ENCODE assay signal across 8 cellular contexts in genomic region chr14:34875031-34875922, GRCh38. TPM values are rescaled to one million over a fixed set of nuclear protein-coding genes. Genes with fewer than 3 reads are reported as not detected.
DNase-seq lines count a peak whose midpoint lies in the region; ATAC-seq, FAIRE-seq and TF ChIP-seq lines count a peak whose summit lies in the region.

Gene BAZ1A, minus strand, starts transcription at chr14:34875360. Its CDS starts 756 bp downstream, at chr14:34874604.

- peaks cover 5% of the 10 kb centered on the region for H3K36me3 ChIP-seq in CD4-positive, alpha-beta memory T cell (ENCODE audit: insufficient read depth, low read length)
- no peaks in the 10 kb centered on the region for H3K36me3 ChIP-seq in H1 (ENCODE audit: control insufficient read depth in 2 of 4, insufficient read depth in 4 of 4, low read length in 3 of 4)

- peak within 1 kb of the TSS; percentile 98 to 100 (median 99) for H3K27ac Mint-ChIP-seq in CD4-positive, alpha-beta memory T cell
- peak within 1 kb of the TSS; percentile 98 for H3K27ac Mint-ChIP-seq in activated CD4-positive, alpha-beta memory T cell treated with anti-CD3 and anti-CD28 coated beads for 36 hours

- H2BK120ac ChIP-seq in H1 (replicated peaks; ENCODE audit: low read depth, low read length) = no peak within 1 kb of the TSS

- peak within 1 kb of the TSS; percentile 68 to 96 for H3K4me2 ChIP-seq in H1 (ENCODE audit: insufficient read depth in 1 of 2, low read depth in 2 of 2, low read length in 2 of 2)

- H4K8ac ChIP-seq in H1 (ENCODE audit: extremely low read depth, insufficient read depth, low read length) = peak within 1 kb of the TSS; percentile 95; the same call in 1 of the 2 replicates

- no peak within 1 kb of the TSS for H3K4ac ChIP-seq in H1 (replicated peaks; ENCODE audit: insufficient read length, low read depth, low read length)

- H2BK12ac ChIP-seq in H1 (ENCODE audit: low read depth, low read length) = no peak within 1 kb of the TSS

- CTCF ChIA-PET in CD4-positive, alpha-beta memory T cell (lab: Charles Lee; ENCODE audit: partially characterized antibody) = interaction anchor here (0.8 to 1.4 kb wide), 5 partner anchors 9 to 202 kb away, joined by 3 to 16 read pairs (median 5); partner anchors contain the start of gene SRP54
- CTCF ChIA-PET in activated CD4-positive, alpha-beta memory T cell treated with anti-CD3 and anti-CD28 coated beads for 36 hours (lab: Charles Lee) = interaction anchor here (0.7 to 1.5 kb wide), 3 partner anchors 35 to 106 kb away, joined by 3 to 4 read pairs (median 4); no protein-coding TSS in a partner anchor
- CTCF ChIA-PET in H1 (lab: Charles Lee; ENCODE audit: partially characterized antibody) = interaction anchor here (0.9 to 1.5 kb wide), 4 partner anchors 14 to 202 kb away, joined by 3 to 6 read pairs (median 3); no protein-coding TSS in a partner anchor

- H3K4me3 Mint-ChIP-seq in CD4-positive, alpha-beta memory T cell = peak within 1 kb of the TSS; percentile 95 to 100 (median 100)
- H3K4me3 Mint-ChIP-seq in activated CD4-positive, alpha-beta memory T cell treated with anti-CD3 and anti-CD28 coated beads for 36 hours = peak within 1 kb of the TSS; percentile 100

- intact Hi-C loops in CD4-positive, alpha-beta memory T cell (cut with micrococcal nuclease) = loop anchor here (10.0 kb wide), 1 partner anchor 70 kb away; no protein-coding TSS in a partner anchor
- intact Hi-C loops in activated CD4-positive, alpha-beta memory T cell treated with anti-CD3 and anti-CD28 coated beads for 36 hours (cut with micrococcal nuclease) = loop anchor here (1.0 to 2.0 kb wide), 2 partner anchors 171 to 542 kb away; partner anchors contain the start of gene FAM177A1

- no peak within 1 kb of the TSS for H2AK5ac ChIP-seq in H1 (ENCODE audit: low read depth, low read length)

- peaks cover 38% of the 10 kb centered on the region for H3K4me1 ChIP-seq in CD4-positive, alpha-beta memory T cell (ENCODE audit: insufficient read depth, low read length)
- peaks cover 0 to 4% (median under 1%) of the 10 kb centered on the region in 4 experiments; a peak in 2 of 7 replicates for H3K4me1 ChIP-seq in H1 (replicated peaks in 1 of 4; ENCODE audit: control insufficient read depth in 3 of 4, insufficient read depth in 4 of 4, low read length in 3 of 4)

- DNase-seq in CD4-positive, alpha-beta memory T cell = peak; percentile 53 to 67 (median 57)
- DNase-seq in HL-60 (ENCODE audit: low read depth in 1 of 2, low spot score in 1 of 2) = peak; percentile 68 to 85
- peak; percentile 95 for DNase-seq in NCI-H82 (lab: John Stamatoyannopoulos, UW)
- DNase-seq in activated CD4-positive, alpha-beta memory T cell treated with anti-CD3 and anti-CD28 coated beads for 36 hours = peak; percentile 52
- no peak for DNase-seq in H1 (ENCODE audit: low read depth in 1 of 2, low spot score in 2 of 2)
- peak; percentile 79 to 93 for DNase-seq in lung microvascular endothelial cell (ENCODE audit: low read depth in 2 of 2)
- peak; percentile 12 to 18 (median 13) for DNase-seq in stimulated activated CD4-positive, alpha-beta T cell treated with anti-CD3 and anti-CD28 coated beads, TNF-alpha, amount 100 ng/mL, for 48 hours (ENCODE audit: low read depth in 3 of 3)

- H2AFZ ChIP-seq in H1 (ENCODE audit: low read length) = peak within 1 kb of the TSS; percentile 54; the same call in 1 of the 2 replicates

- 3% methylated on average over 21 of the region's 46 CpGs; no CpG with 5 or more reads in 1 of the 2 experiments for WGBS in H1 (ENCODE audit: extremely low coverage in 1 of 2, insufficient coverage in 1 of 2, insufficient read length in 1 of 2, insufficient replicate concordance in 2 of 2, low coverage in 1 of 2, low lambda C conversion rate in 2 of 2, missing lambda C conversion rate in 1 of 2), 2 experiments

- no peak within 1 kb of the TSS; the same call in 1 of the 2 replicates for H2BK5ac ChIP-seq in H1 (ENCODE audit: low read depth, low read length)

- no peak for TF ChIP-seq RAD21 in H1 (IDR thresholded peaks at IDR 0.05 in 1 of 2, conservative IDR thresholded peaks at IDR 0.05 in 1 of 2; ENCODE audit: low read depth in 2 of 2, low read length in 2 of 2)

- TF ChIP-seq POLR2A in H1 (IDR thresholded peaks at IDR 0.05; ENCODE audit: control extremely low read depth in 1 of 2, low read depth in 2 of 2, low read length in 2 of 2) = peak in 1 of 2 experiments; percentile 65; a peak in 2 of 3 replicates

- H3K9me3 ChIP-seq in CD4-positive, alpha-beta memory T cell (ENCODE audit: control insufficient read depth in 1 of 2, low read length in 2 of 2) = no peaks in the 10 kb centered on the region
- no peaks in the 10 kb centered on the region for H3K9me3 ChIP-seq in H1 (ENCODE audit: insufficient read depth in 2 of 2, low read depth in 1 of 2, low read length in 1 of 2)

- no peaks in the 10 kb centered on the region; the same call in 1 of the 2 replicates for H3K79me1 ChIP-seq in H1 (ENCODE audit: low read depth, low read length)

- no peak for TF ChIP-seq CTCF in HL-60 (IDR thresholded peaks at IDR 0.05; ENCODE audit: insufficient read depth, low read length)
- no peak for TF ChIP-seq CTCF in H1 (IDR thresholded peaks at IDR 0.05; ENCODE audit: control extremely low read depth in 1 of 3, insufficient read depth in 1 of 3, low read depth in 1 of 3, low read length in 3 of 3)

- POLR2A ChIA-PET in CD4-positive, alpha-beta memory T cell (lab: Charles Lee; ENCODE audit: partially characterized antibody) = interaction anchor here (0.7 to 3.7 kb wide), 17 partner anchors 11 to 247 kb away, joined by 3 to 128 read pairs (median 4); partner anchors contain the start of genes FAM177A1, PPP2R3C and SRP54
- POLR2A ChIA-PET in activated CD4-positive, alpha-beta memory T cell treated with anti-CD3 and anti-CD28 coated beads for 36 hours (lab: Charles Lee) = interaction anchor here (0.6 to 3.7 kb wide), 9 partner anchors 34 to 815 kb away, joined by 3 to 51 read pairs (median 4); partner anchors contain the start of genes FAM177A1, NFKBIA, PPP2R3C and PRORP
- POLR2A ChIA-PET in H1 (lab: Charles Lee; ENCODE audit: partially characterized antibody) = interaction anchor here (1.0 to 2.9 kb wide), 12 partner anchors 9 to 245 kb away, joined by 3 to 14 read pairs (median 4); partner anchors contain the start of genes FAM177A1 and SRP54

- H3K23me2 ChIP-seq in H1 (ENCODE audit: low read depth, low read length) = peaks cover 4% of the 10 kb centered on the region; the same call in 1 of the 2 replicates

- H3K27me3 ChIP-seq in CD4-positive, alpha-beta memory T cell (ENCODE audit: insufficient read depth, low read length) = no peaks in the 10 kb centered on the region
- H3K27me3 ChIP-seq in HL-60 (ENCODE audit: insufficient read depth, poor library complexity, severe bottlenecking) (no peaks in the 10 kb centered on the region), H1 (replicated peaks in 1 of 4; ENCODE audit: control insufficient read depth in 3 of 4, extremely low read depth in 1 of 4, insufficient read depth in 3 of 4, low read length in 3 of 4) (no peaks in the 10 kb centered on the region)

- H4K5ac ChIP-seq in H1 (ENCODE audit: insufficient read length, low read depth, low read length) = no peak within 1 kb of the TSS

- peak; percentile 19 for FAIRE-seq in H1 (lab: Jason Lieb, UNC)

- peaks cover 0 to 22% of the 10 kb centered on the region in 2 experiments; a peak in 2 of 4 replicates for H3K79me2 ChIP-seq in H1 (ENCODE audit: control insufficient read depth in 1 of 2, insufficient read depth in 2 of 2, low read length in 2 of 2)

- no peak within 1 kb of the TSS for H3K14ac ChIP-seq in H1 (ENCODE audit: insufficient read length)

- no peaks in the 10 kb centered on the region for H3K27me3 Mint-ChIP-seq in CD4-positive, alpha-beta memory T cell
- H3K27me3 Mint-ChIP-seq in activated CD4-positive, alpha-beta memory T cell treated with anti-CD3 and anti-CD28 coated beads for 36 hours = no peaks in the 10 kb centered on the region

- H3K56ac ChIP-seq in H1 (replicated peaks; ENCODE audit: insufficient read length, low read depth, low read length) = peak within 1 kb of the TSS; percentile 40

- H3K9ac ChIP-seq in H1 (replicated peaks in 1 of 4; ENCODE audit: extremely low read depth in 1 of 4, low read depth in 3 of 4, low read length in 3 of 4) = peak within 1 kb of the TSS; percentile 61 to 79 (median 72)

- ATAC-seq in GM19452 (IDR thresholded peaks at IDR 0.05; ENCODE audit: unreplicated experiment) = peak; percentile 40

- no peaks in the 10 kb centered on the region for H4K20me1 ChIP-seq in H1 (replicated peaks in 1 of 2; ENCODE audit: control insufficient read depth in 1 of 2, insufficient read depth in 2 of 2, low read length in 2 of 2)

- no peak for TF ChIP-seq EP300 in H1 (IDR thresholded peaks at IDR 0.05; ENCODE audit: borderline replicate concordance in 1 of 2, low read depth in 2 of 2, low read length in 2 of 2)

- H3K23ac ChIP-seq in H1 (ENCODE audit: insufficient read length) = no peak within 1 kb of the TSS

- H3K36me3 Mint-ChIP-seq in CD4-positive, alpha-beta memory T cell = peaks cover 0 to 25% of the 10 kb centered on the region in 2 donors
- H3K36me3 Mint-ChIP-seq in activated CD4-positive, alpha-beta memory T cell treated with anti-CD3 and anti-CD28 coated beads for 36 hours = peaks cover 15% of the 10 kb centered on the region

- peak within 1 kb of the TSS; percentile 64 to 98 for H3K4me3 ChIP-seq in CD4-positive, alpha-beta memory T cell (ENCODE audit: low read length in 2 of 2)
- H3K4me3 ChIP-seq in HL-60 (replicated peaks; ENCODE audit: insufficient read depth, low read length) (peak within 1 kb of the TSS; percentile 85), H1 (ENCODE audit: extremely low read depth in 1 of 4, insufficient read depth in 2 of 4, low read depth in 3 of 4, low read length in 4 of 4) (peak within 1 kb of the TSS; percentile 72 to 85 (median 77))

- H3K18ac ChIP-seq in H1 (ENCODE audit: extremely low read depth, low read length) = peak within 1 kb of the TSS; percentile 89; the same call in 1 of the 2 replicates

- peak within 1 kb of the TSS; percentile 14 for H4K91ac ChIP-seq in H1 (replicated peaks; ENCODE audit: insufficient read length, low read length)

- no peak within 1 kb of the TSS for H2BK20ac ChIP-seq in H1 (ENCODE audit: low read length)

- no peak within 1 kb of the TSS for H2BK15ac ChIP-seq in H1 (ENCODE audit: low read length)

- peaks cover 17 to 48% (median 33%) of the 10 kb centered on the region in 4 donors for H3K4me1 Mint-ChIP-seq in CD4-positive, alpha-beta memory T cell
- H3K4me1 Mint-ChIP-seq in activated CD4-positive, alpha-beta memory T cell treated with anti-CD3 and anti-CD28 coated beads for 36 hours (ENCODE audit: low read depth) = peaks cover 33% of the 10 kb centered on the region

- H3K9me3 Mint-ChIP-seq in CD4-positive, alpha-beta memory T cell = no peaks in the 10 kb centered on the region
- H3K9me3 Mint-ChIP-seq in activated CD4-positive, alpha-beta memory T cell treated with anti-CD3 and anti-CD28 coated beads for 36 hours = no peaks in the 10 kb centered on the region

- peak within 1 kb of the TSS; percentile 100 for H3K27ac ChIP-seq in CD4-positive, alpha-beta memory T cell (ENCODE audit: low read depth, low read length)
- peak within 1 kb of the TSS; percentile 96 for H3K27ac ChIP-seq in HL-60 (replicated peaks)
- peak within 1 kb of the TSS; percentile 45; the same call in 1 of the 2 replicates for H3K27ac ChIP-seq in H1 (ENCODE audit: low read depth, low read length)

RNA-seq across cellular contexts. Expression of gene BAZ1A, which starts in this region (rescaled TPM):
- total RNA-seq in CD4-positive, alpha-beta memory T cell = 10 to 100 TPM; 54.1 to 56.4 TPM
- 10 to 100 TPM in 1 of 2 donors, 1 to 10 TPM in 1; 5.6 to 16.4 TPM for polyA plus RNA-seq in CD4-positive, alpha-beta memory T cell
- 10 to 100 TPM; 67.8 to 68.0 TPM for total RNA-seq in activated CD4-positive, alpha-beta memory T cell treated with anti-CD3 and anti-CD28 coated beads for 36 hours
- 20.9 and 23.1 TPM in 2 replicates for total RNA-seq in H1 (2021; fragmentation: NEBNext Ultra II Directional; extraction: Animal tissue kit (Norgen Biotek cat#: 25700))
- polyA plus RNA-seq in H1 (2011; rRNA removed) = 4.1 and 8.0 TPM in 2 replicates
- 9.3 TPM for polyA plus RNA-seq in H1 (2011; cell fraction: cytosol; rRNA removed)
- 3.9 TPM for polyA plus RNA-seq in H1 (2011; cell fraction: nucleus; rRNA removed)
- 11.0 to 21.2 TPM (median 13.7 TPM) in 4 replicates for polyA plus RNA-seq in H1 (2012, experiment 1 of 2)
- 1.7 TPM for polyA plus RNA-seq in H1 (2012, experiment 2 of 2)
- polyA plus RNA-seq in H1 (2013, experiment 1 of 2) = 44.4 TPM
- 40.4 TPM for polyA plus RNA-seq in H1 (2013, experiment 2 of 2)
- polyA minus RNA-seq in H1 (2011; rRNA and poly(A)+ RNA removed) = 13.4 and 15.5 TPM in 2 replicates
- polyA minus RNA-seq in H1 (2011; cell fraction: cytosol; rRNA and poly(A)+ RNA removed) = 11.4 TPM
- 16.8 TPM for polyA minus RNA-seq in H1 (2011; cell fraction: nucleus; rRNA and poly(A)+ RNA removed)
- 29.9 and 30.2 TPM in 2 replicates for total RNA-seq in lung microvascular endothelial cell

Comparison
In these comparisons a context has a peak if more than half of its experiments do, and no peak if none do; other contexts are left out.
1. DNase-seq: peak in CD4-positive, alpha-beta memory T cell (5 of 5), HL-60 (2 of 2), NCI-H82 (single experiment), activated CD4-positive, alpha-beta memory T cell treated with anti-CD3 and anti-CD28 coated beads for 36 hours (single experiment), lung microvascular endothelial cell (2 of 2) and stimulated activated CD4-positive, alpha-beta T cell treated with anti-CD3 and anti-CD28 coated beads, TNF-alpha, amount 100 ng/mL, for 48 hours (3 of 3); none in H1 (0 of 2).
2. H3K27ac ChIP-seq: peak in every context shown above with its lines; median percentile 100 in CD4-positive, alpha-beta memory T cell; 96 in HL-60; 45 in H1.
3. Peak in every context shown above with its lines, with median percentiles within 50 percentile points of each other: H3K4me3 ChIP-seq.